In the genomic region with DNA sequence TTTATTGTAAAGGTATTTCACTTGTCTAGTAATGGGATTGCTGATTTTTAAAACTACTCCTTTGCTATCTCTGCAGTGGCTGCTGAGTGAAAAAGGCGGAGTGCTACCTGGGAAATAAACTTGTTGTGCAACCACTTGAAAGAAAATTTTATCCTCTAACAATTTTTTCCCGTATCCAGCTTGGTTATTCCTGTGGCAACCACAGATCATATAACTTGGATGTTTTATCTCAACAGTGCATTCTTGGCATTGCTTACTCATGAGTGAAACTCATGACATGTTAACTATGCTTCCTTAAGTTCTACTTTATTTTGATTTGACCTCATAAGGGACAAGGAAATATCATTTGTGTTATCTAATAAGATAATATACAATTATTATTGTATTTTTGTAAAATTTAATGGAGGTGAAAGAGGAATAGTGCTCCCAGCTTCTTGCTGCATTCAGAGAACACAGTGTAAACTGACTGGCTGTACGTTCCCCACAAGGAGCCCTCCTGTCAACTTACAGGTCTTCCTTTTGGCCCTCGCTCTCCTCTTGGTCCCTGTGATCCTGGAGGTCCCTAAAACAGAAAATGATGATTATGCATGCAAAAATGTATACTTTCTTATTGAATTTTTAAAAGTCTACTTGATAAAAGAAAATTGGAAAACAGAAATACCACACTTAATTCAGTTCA, we compare ENCODE assay signal across 13 cellular contexts.
DNase-seq lines count a peak whose midpoint lies in the region; ATAC-seq, FAIRE-seq and TF ChIP-seq lines count a peak whose summit lies in the region.
"Had no signal": no experiment of that assay in that cellular context is flagged by ENCODE, and none has a peak within 500 bp of the region (broad histone marks: within the 10 kb centered on the region; RNA-seq: fewer than 3 reads in every experiment).

No MANE protein-coding gene starts in this region.

- DNase-seq in HepG2 (ENCODE audit: low spot score) = peak; percentile 47
- no peak for DNase-seq in right lobe of liver
- DNase-seq in amniotic stem cell (lab: John Stamatoyannopoulos, UW) = peak; percentile 50
- peak; percentile 74 for DNase-seq in kidney epithelial cell (ENCODE audit: low read depth)
- DNase-seq in activated naive CD4-positive, alpha-beta T cell treated with anti-CD3 and anti-CD28 coated beads, Interleukin-2, amount 50 U/mL, for 72 hours (ENCODE audit: low spot score in 2 of 2) = no peak
- DNase-seq in activated CD4-positive, alpha-beta T cell treated with anti-CD3 and anti-CD28 coated beads, Interleukin-2, amount 50 U/mL, for 1 hour = no peak
- DNase-seq in aorta = no peak
- DNase-seq: AML-193; effector memory CD8-positive, alpha-beta T cell; posterior cingulate gyrus; RPMI8226 had no signal

- TF ChIP-seq POLR2A in HepG2 (IDR thresholded peaks at IDR 0.05; ENCODE audit: insufficient read depth in 1 of 2, low read depth in 2 of 2, low read length in 2 of 2) = no peak
- no peak for TF ChIP-seq POLR2A in right lobe of liver (IDR thresholded peaks at IDR 0.05)

- H3K4me1 ChIP-seq in HepG2 (ENCODE audit: insufficient read depth, low read length) = no peaks in the 10 kb centered on the region
- no peaks in the 10 kb centered on the region for H3K4me1 ChIP-seq in right lobe of liver
- H3K4me1 ChIP-seq in aorta (ENCODE audit: control insufficient read depth in 1 of 2, insufficient read depth in 2 of 2, low read length in 2 of 2) = peaks cover 0 to 1% of the 10 kb centered on the region in 2 donors

- intact Hi-C loops in HepG2 (cut with micrococcal nuclease; ENCODE audit: unreplicated experiment) = no loop called here
- intact Hi-C loops in right lobe of liver (cut with DNase I) = loop anchor here in 1 of 2 donors (10.0 kb wide), 1 partner anchor 188 kb away; no protein-coding TSS in a partner anchor
- intact Hi-C loops in aorta (cut with DNase I) = loop anchor here in 1 of 2 donors (1.0 kb wide), 1 partner anchor 315 kb away; no protein-coding TSS in a partner anchor

- TF ChIP-seq EP300 in HepG2 (IDR thresholded peaks at IDR 0.05; ENCODE audit: low read depth in 2 of 2, low read length in 2 of 2) (no peak), HepG2 (CRISPR knock-in tag; IDR thresholded peaks at IDR 0.05; ENCODE audit: borderline replicate concordance) (no peak)

- H3K27ac ChIP-seq in HepG2 (ENCODE audit: extremely low read length, insufficient read depth, low read length) (no peak overlapping the region), right lobe of liver (no peak overlapping the region), aorta (ENCODE audit: low read depth in 1 of 2, low read length in 2 of 2) (no peak overlapping the region)

- CTCF ChIA-PET in HepG2 (lab: Yijun Ruan, JAX; ENCODE audit: low intra/inter-chr PET ratio, low total read pairs) = no interaction called here

- no peak overlapping the region for H3K9ac ChIP-seq in HepG2 (ENCODE audit: insufficient read depth, low read depth, low read length)

- no peaks in the 10 kb centered on the region for H3K9me3 Mint-ChIP-seq in activated naive CD4-positive, alpha-beta T cell treated with anti-CD3 and anti-CD28 coated beads, Interleukin-2, amount 50 U/mL, for 72 hours
- H3K9me3 Mint-ChIP-seq: effector memory CD8-positive, alpha-beta T cell; WTC11 had no signal

- H3K4me2 ChIP-seq in HepG2 (ENCODE audit: low read depth, low read length) = no peak overlapping the region

- no peak for TF ChIP-seq RAD21 in HepG2 (CRISPR knock-in tag; IDR thresholded peaks at IDR 0.05)

- POLR2A ChIA-PET in HepG2 (lab: Yijun Ruan, JAX) = no interaction called here

- no peak overlapping the region for H3K27ac Mint-ChIP-seq in activated naive CD4-positive, alpha-beta T cell treated with anti-CD3 and anti-CD28 coated beads, Interleukin-2, amount 50 U/mL, for 72 hours
- H3K27ac Mint-ChIP-seq: effector memory CD8-positive, alpha-beta T cell; WTC11 had no signal

- in situ Hi-C loops in HepG2 (cut with HindIII; ENCODE audit: extremely low pct_ligation_motif_present, low pct_unique_long_range_greater_than_20kb) = loop anchor here (5.0 to 10.0 kb wide), 2 partner anchors 190 to 318 kb away; no protein-coding TSS in a partner anchor

- H2AFZ ChIP-seq in HepG2 (ENCODE audit: low read length) = no peak overlapping the region

- H4K20me1 ChIP-seq in HepG2 (ENCODE audit: insufficient read depth, low read length) = no peaks in the 10 kb centered on the region

- no peaks in the 10 kb centered on the region for H3K36me3 Mint-ChIP-seq in activated naive CD4-positive, alpha-beta T cell treated with anti-CD3 and anti-CD28 coated beads, Interleukin-2, amount 50 U/mL, for 72 hours
- H3K36me3 Mint-ChIP-seq: WTC11 had no signal

- no TSS peak for BruUV-seq in HepG2 (replicated peaks; lab: Mats Ljungman, UMichigan)

- ATAC-seq in HepG2 = no peak
- ATAC-seq in right lobe of liver = no peak
- no peak for ATAC-seq in activated naive CD4-positive, alpha-beta T cell treated with anti-CD3 and anti-CD28 coated beads, Interleukin-2, amount 50 U/mL, for 72 hours
- ATAC-seq in aorta (ENCODE audit: low FRiP score) = no peak
- ATAC-seq in GM21367 (IDR thresholded peaks at IDR 0.05; ENCODE audit: unreplicated experiment) = no peak
- ATAC-seq: effector memory CD8-positive, alpha-beta T cell; WTC11 had no signal

- H3K36me3 ChIP-seq in HepG2 (replicated peaks in 1 of 2; ENCODE audit: control insufficient read depth in 1 of 2, insufficient read depth in 2 of 2, low read length in 2 of 2) = no peaks in the 10 kb centered on the region
- no peaks in the 10 kb centered on the region for H3K36me3 ChIP-seq in right lobe of liver
- H3K36me3 ChIP-seq in kidney epithelial cell (ENCODE audit: control insufficient read depth, insufficient read depth, low read length) = no peaks in the 10 kb centered on the region
- no peaks in the 10 kb centered on the region for H3K36me3 ChIP-seq in aorta (ENCODE audit: control insufficient read depth in 1 of 2, insufficient read depth in 2 of 2, low read length in 1 of 2)

- H3K9me3 ChIP-seq in HepG2 (ENCODE audit: low read length) = no peaks in the 10 kb centered on the region
- H3K9me3 ChIP-seq in right lobe of liver = no peaks in the 10 kb centered on the region
- no peaks in the 10 kb centered on the region for H3K9me3 ChIP-seq in aorta (ENCODE audit: control insufficient read depth, low read length)

- FAIRE-seq in HepG2 (lab: Jason Lieb, UNC) = no peak

- no peak overlapping the region for H3K4me3 ChIP-seq in HepG2 (replicated peaks in 1 of 3; ENCODE audit: insufficient read depth in 1 of 3, low read depth in 2 of 3, low read length in 3 of 3)
- no peak overlapping the region for H3K4me3 ChIP-seq in right lobe of liver
- H3K4me3 ChIP-seq in kidney epithelial cell (ENCODE audit: low read depth, low read length) = no peak overlapping the region
- no peak overlapping the region for H3K4me3 ChIP-seq in aorta (ENCODE audit: low read length in 2 of 2)

- 51% methylated on average over 4 of the region's 4 CpGs for WGBS in HepG2 (ENCODE audit: low lambda C conversion rate)
- 64% methylated on average over 4 of the region's 4 CpGs for WGBS in right lobe of liver (ENCODE audit: insufficient coverage, low coverage, low lambda C conversion rate, missing lambda C conversion rate)
- WGBS in aorta, 2 donors = 43 to 61% methylated on average over 4 of the region's 4 CpGs

- H3K79me2 ChIP-seq in HepG2 (ENCODE audit: insufficient read depth, low read length) = no peaks in the 10 kb centered on the region

- no peaks in the 10 kb centered on the region for H3K27me3 ChIP-seq in HepG2 (ENCODE audit: control insufficient read depth in 1 of 2, insufficient read depth in 2 of 2, low read length in 2 of 2)
- no peaks in the 10 kb centered on the region for H3K27me3 ChIP-seq in right lobe of liver
- H3K27me3 ChIP-seq in kidney epithelial cell (ENCODE audit: control insufficient read depth, insufficient read depth, low read length) = no peaks in the 10 kb centered on the region
- no peaks in the 10 kb centered on the region for H3K27me3 ChIP-seq in aorta (ENCODE audit: control insufficient read depth in 1 of 2, insufficient read depth in 2 of 2, low read length in 1 of 2)

- TF ChIP-seq CTCF in HepG2 (CRISPR knock-in tag; IDR thresholded peaks at IDR 0.05) (no peak), right lobe of liver (IDR thresholded peaks at IDR 0.05) (no peak), kidney epithelial cell (IDR thresholded peaks at IDR 0.05; ENCODE audit: insufficient read depth, low read length, poor library complexity, severe bottlenecking) (no peak)

TF ChIP-seq in HepG2, 621 proteins besides CTCF, POLR2A, EP300 and RAD21:
- TF ChIP-seq ZNF431 (CRISPR knock-in tag; IDR thresholded peaks at IDR 0.05; ENCODE audit: borderline replicate concordance, low read depth) (no peak), CEBPB (IDR thresholded peaks at IDR 0.05; ENCODE audit: borderline replicate concordance, low read depth, low read length) (peak; percentile 6; the same call in 1 of the 2 replicates)
- TF ChIP-seq, protein P1, sequence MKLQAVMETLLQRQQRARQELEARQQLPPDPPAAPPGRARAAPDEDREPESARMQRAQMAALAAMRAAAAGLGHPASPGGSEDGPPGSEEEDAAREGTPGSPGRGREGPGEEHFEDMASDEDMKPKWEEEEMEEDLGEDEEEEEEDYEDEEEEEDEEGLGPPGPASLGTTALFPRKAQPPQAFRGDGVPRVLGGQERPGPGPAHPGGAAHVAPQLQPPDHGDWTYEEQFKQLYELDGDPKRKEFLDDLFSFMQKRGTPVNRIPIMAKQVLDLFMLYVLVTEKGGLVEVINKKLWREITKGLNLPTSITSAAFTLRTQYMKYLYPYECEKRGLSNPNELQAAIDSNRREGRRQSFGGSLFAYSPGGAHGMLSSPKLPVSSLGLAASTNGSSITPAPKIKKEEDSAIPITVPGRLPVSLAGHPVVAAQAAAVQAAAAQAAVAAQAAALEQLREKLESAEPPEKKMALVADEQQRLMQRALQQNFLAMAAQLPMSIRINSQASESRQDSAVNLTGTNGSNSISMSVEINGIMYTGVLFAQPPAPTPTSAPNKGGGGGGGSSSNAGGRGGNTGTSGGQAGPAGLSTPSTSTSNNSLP (IDR thresholded peaks at IDR 0.05; ENCODE audit: low read depth, low read length) = peak; percentile 42; the same call in 1 of the 2 replicates
TF ChIP-seq in HepG2: peak in this region for 2.

Comparison
In these comparisons a context has a peak if more than half of its experiments do, and no peak if none do; other contexts are left out.
1. DNase-seq: peak in HepG2 (single experiment), amniotic stem cell (single experiment) and kidney epithelial cell (single experiment); none in right lobe of liver (0 of 3), activated naive CD4-positive, alpha-beta T cell treated with anti-CD3 and anti-CD28 coated beads, Interleukin-2, amount 50 U/mL, for 72 hours (0 of 2), activated CD4-positive, alpha-beta T cell treated with anti-CD3 and anti-CD28 coated beads, Interleukin-2, amount 50 U/mL, for 1 hour (single experiment) and aorta (0 of 2).